1 cellular context compared by ENCODE assay signal in genomic region chr6:108667984-108668383, GRCh38.
TF ChIP-seq lines count a peak whose summit lies in the region.

No MANE protein-coding gene starts in this region.

TF ChIP-seq in WTC11, 78 proteins besides CTCF, POLR2A, EP300 and RAD21 (continued from another document):
- TF ChIP-seq ZNF532 (CRISPR knock-in tag; IDR thresholded peaks at IDR 0.05; ENCODE audit: borderline replicate concordance) = no peak
- no peak for TF ChIP-seq GABPB1 (CRISPR knock-in tag; IDR thresholded peaks at IDR 0.05)
- TF ChIP-seq NFYB (CRISPR knock-in tag; conservative IDR thresholded peaks at IDR 0.05; ENCODE audit: low read depth) = no peak
- no peak for TF ChIP-seq ZNF317 (CRISPR knock-in tag; IDR thresholded peaks at IDR 0.05; ENCODE audit: borderline replicate concordance, low read depth)
